Comparison of ENCODE assay signal across 19 cellular contexts in genomic region chr13:77239312-77239711, GRCh38.
DNase-seq lines count a peak whose midpoint lies in the region; ATAC-seq and TF ChIP-seq lines count a peak whose summit lies in the region.
"Had no signal": no experiment of that assay in that cellular context is flagged by ENCODE, and none has a peak within 500 bp of the region (broad histone marks: within the 10 kb centered on the region; RNA-seq: fewer than 3 reads in every experiment).

No MANE protein-coding gene starts in this region.

- H3K9me3 ChIP-seq in PC-3 (ENCODE audit: low read length) (no peaks in the 10 kb centered on the region), right atrium auricular region (no peaks in the 10 kb centered on the region)
- H3K9me3 ChIP-seq: BLaER1 had no signal

- POLR2A ChIA-PET in PC-3 (lab: Charles Lee; ENCODE audit: unreplicated experiment): no interaction called here

- no peak overlapping the region for H3K4me2 ChIP-seq in PC-3 (ENCODE audit: low read length)
- H3K4me2 ChIP-seq: BLaER1 had no signal

- no peaks in the 10 kb centered on the region for H4K20me1 ChIP-seq in PC-3 (ENCODE audit: low read length)
- H4K20me1 ChIP-seq: BLaER1 had no signal

- no peaks in the 10 kb centered on the region for H3F3A ChIP-seq in PC-3 (ENCODE audit: low read length, unreplicated experiment)

- no peak overlapping the region for H3K27ac ChIP-seq in PC-3 (ENCODE audit: low read length)
- no peak overlapping the region for H3K27ac ChIP-seq in right atrium auricular region
- H3K27ac ChIP-seq: BLaER1, HL-60 had no signal

- H3K4me3 ChIP-seq in PC-3 (ENCODE audit: low read length): no peak overlapping the region
- no peak overlapping the region for H3K4me3 ChIP-seq in epithelial cell of esophagus (ENCODE audit: low read length)
- no peak overlapping the region for H3K4me3 ChIP-seq in right atrium auricular region
- H3K4me3 ChIP-seq: BLaER1 had no signal

- H3K36me3 ChIP-seq in PC-3 (ENCODE audit: low read depth, low read length): peaks cover 6% of the 10 kb centered on the region; the same call in 1 of the 2 replicates
- H3K36me3 ChIP-seq in right atrium auricular region: peaks cover 12% of the 10 kb centered on the region

- H3K27me3 ChIP-seq in PC-3 (ENCODE audit: low read length) (no peaks in the 10 kb centered on the region), right atrium auricular region (no peaks in the 10 kb centered on the region)
- H3K27me3 ChIP-seq: BLaER1 had no signal

- CTCF ChIA-PET in PC-3 (lab: Charles Lee): no interaction called here

- ATAC-seq in PC-3 (peak; percentile 49), GM18909 (IDR thresholded peaks at IDR 0.05; ENCODE audit: poor library complexity, unreplicated experiment) (no peak), GM21737 (IDR thresholded peaks at IDR 0.05; ENCODE audit: unreplicated experiment) (no peak)

- BruUV-seq in PC-3 (replicated peaks; lab: Mats Ljungman, UMichigan): no TSS peak

- H3K9me2 ChIP-seq in PC-3 (replicated peaks; ENCODE audit: low read length): no peaks in the 10 kb centered on the region

- H3K79me2 ChIP-seq in PC-3 (ENCODE audit: low read length): no peaks in the 10 kb centered on the region

- TF ChIP-seq CTCF in PC-3 (conservative IDR thresholded peaks at IDR 0.05; ENCODE audit: low read depth, low read length) (no peak), epithelial cell of esophagus (IDR thresholded peaks at IDR 0.05; ENCODE audit: insufficient read depth, low read depth, low read length, missing control alignments) (no peak), right atrium auricular region (IDR thresholded peaks at IDR 0.05) (no peak)

- H3K9ac ChIP-seq in PC-3 (ENCODE audit: low read length): no peak overlapping the region
- H3K9ac ChIP-seq: BLaER1 had no signal

- H3K4me1 ChIP-seq in PC-3 (ENCODE audit: insufficient read depth, low read length) (peaks cover 6% of the 10 kb centered on the region; the same call in 1 of the 2 replicates), right atrium auricular region (no peaks in the 10 kb centered on the region)
- H3K4me1 ChIP-seq: BLaER1 had no signal

- intact Hi-C loops in PC-3 (cut with micrococcal nuclease): no loop called here

- H2AFZ ChIP-seq in PC-3 (ENCODE audit: low read length): no peak overlapping the region

- DNase-seq in ELR (ENCODE audit: low read depth) (peak; percentile 18), PC-3 (peak; percentile 48), epithelial cell of esophagus (ENCODE audit: low read depth) (peak; percentile 3), left kidney (ENCODE audit: low read depth, low spot score) (peak; percentile 4), right atrium auricular region (ENCODE audit: low spot score) (no peak)
- DNase-seq in activated effector memory CD4-positive, alpha-beta T cell treated with anti-CD3 and anti-CD28 coated beads, Interleukin-2, amount 50 U/mL, for 16 hours: no peak
- DNase-seq: Calu3; CD4-positive, alpha-beta memory T cell; H7; Kasumi-1; NCI-H1105 treated with DMSO at 0.1 percent for 48 hours; NCI-H1694 treated with DMSO at 0.1 percent for 48 hours; NCI-H2107; NCI-H226; NCI-H524 treated with DMSO at 0.1 percent for 48 hours had no signal

Comparison
In these comparisons a context has a peak if more than half of its experiments do, and no peak if none do; other contexts are left out.
1. DNase-seq: peak in ELR (single experiment), PC-3 (single experiment), epithelial cell of esophagus (single experiment) and left kidney (single experiment); none in right atrium auricular region (single experiment) and activated effector memory CD4-positive, alpha-beta T cell treated with anti-CD3 and anti-CD28 coated beads, Interleukin-2, amount 50 U/mL, for 16 hours (single experiment).